In genomic region chr14:23094666-23095195, GRCh38 we compare ENCODE assay signal across 1 cellular context.
TF ChIP-seq lines count a peak whose summit lies in the region.

TSS of gene ACIN1 (minus strand) at chr14:23095136. CDS start at chr14:23095112, 24 bp downstream.

TF ChIP-seq in HepG2, 621 proteins besides CTCF, POLR2A, EP300 and RAD21 (continued from another document and continues in another):
- TF ChIP-seq ZBTB25 (CRISPR knock-in tag; IDR thresholded peaks at IDR 0.05) (peak; percentile 51; the same call in 1 of the 2 replicates), BATF2 (CRISPR knock-in tag; IDR thresholded peaks at IDR 0.05) (no peak), ZNF564 (CRISPR knock-in tag; IDR thresholded peaks at IDR 0.05) (peak; percentile 81), HOMEZ (CRISPR knock-in tag; IDR thresholded peaks at IDR 0.05; ENCODE audit: low read depth) (no peak), EHMT2 (IDR thresholded peaks at IDR 0.05; ENCODE audit: borderline replicate concordance, low read depth, low read length) (no peak), RFXANK (CRISPR knock-in tag; IDR thresholded peaks at IDR 0.05) (peak; percentile 66; the same call in 1 of the 2 replicates), GTF3A (CRISPR knock-in tag; conservative IDR thresholded peaks at IDR 0.05) (peak; percentile 99), HNF1B (CRISPR knock-in tag; IDR thresholded peaks at IDR 0.05) (peak; percentile 72; the same call in 1 of the 2 replicates), SMYD3 (CRISPR knock-in tag; IDR thresholded peaks at IDR 0.05) (0 out of 2 replicates have a peak, but pooled peaks have one; percentile 34), ZNF251 (CRISPR knock-in tag; IDR thresholded peaks at IDR 0.05) (peak; percentile 99), JDP2 (CRISPR knock-in tag; IDR thresholded peaks at IDR 0.05; ENCODE audit: borderline replicate concordance) (no peak), SOX13 (IDR thresholded peaks at IDR 0.05) (no peak; the same call in 1 of the 2 replicates), SOX13 (CRISPR knock-in tag; conservative IDR thresholded peaks at IDR 0.05 in 1 of 2, IDR thresholded peaks at IDR 0.05 in 1 of 2) (peak in 1 of 2 experiments; percentile 64), ZNF576 (CRISPR knock-in tag; IDR thresholded peaks at IDR 0.05) (peak; percentile 93; the same call in 1 of the 2 replicates), KDM6A (CRISPR knock-in tag; IDR thresholded peaks at IDR 0.05; ENCODE audit: low read depth) (no peak), ZNF703 (CRISPR knock-in tag; IDR thresholded peaks at IDR 0.05; ENCODE audit: borderline replicate concordance) (no peak; the same call in 1 of the 2 replicates), ZNF777 (CRISPR knock-in tag; IDR thresholded peaks at IDR 0.05) (peak; percentile 97), THAP9 (CRISPR knock-in tag; IDR thresholded peaks at IDR 0.05; ENCODE audit: borderline replicate concordance) (peak; percentile 99), ZBTB38 (CRISPR knock-in tag; IDR thresholded peaks at IDR 0.05) (peak; percentile 97), IRF9 (CRISPR knock-in tag; IDR thresholded peaks at IDR 0.05; ENCODE audit: borderline replicate concordance) (peak; percentile 100), IRF2 (CRISPR knock-in tag; IDR thresholded peaks at IDR 0.05) (peak; percentile 27), ZNF629 (CRISPR knock-in tag; conservative IDR thresholded peaks at IDR 0.05) (peak; percentile 62), REPIN1 (CRISPR knock-in tag; IDR thresholded peaks at IDR 0.05; ENCODE audit: borderline replicate concordance, low read depth) (peak; percentile 95), USF2 (IDR thresholded peaks at IDR 0.05; ENCODE audit: low read depth, low read length) (no peak), USF2 (CRISPR knock-in tag; IDR thresholded peaks at IDR 0.05; ENCODE audit: borderline replicate concordance) (no peak), CCAR2 (optimal IDR thresholded peaks at IDR 0.05; ENCODE audit: low read depth, low read length) (no peak), ZBTB44 (CRISPR knock-in tag; IDR thresholded peaks at IDR 0.05) (peak; percentile 87; the same call in 1 of the 2 replicates), TOE1 (CRISPR knock-in tag; IDR thresholded peaks at IDR 0.05) (peak; percentile 18; the same call in 1 of the 2 replicates), ZBTB10 (CRISPR knock-in tag; IDR thresholded peaks at IDR 0.05; ENCODE audit: borderline replicate concordance) (peak; percentile 85; the same call in 1 of the 2 replicates), BCL6 (CRISPR knock-in tag; IDR thresholded peaks at IDR 0.05) (peak; percentile 72; the same call in 1 of the 2 replicates), GRHL1 (CRISPR knock-in tag; conservative IDR thresholded peaks at IDR 0.05) (no peak), ZNF333 (CRISPR knock-in tag; IDR thresholded peaks at IDR 0.05; ENCODE audit: borderline replicate concordance) (peak; percentile 99), ZNF329 (CRISPR knock-in tag; IDR thresholded peaks at IDR 0.05; ENCODE audit: low read depth) (0 out of 2 replicates have a peak, but pooled peaks have one; percentile 86), SIX4 (CRISPR knock-in tag; IDR thresholded peaks at IDR 0.05) (peak; percentile 62; the same call in 1 of the 2 replicates), NFYB (CRISPR knock-in tag; IDR thresholded peaks at IDR 0.05) (no peak), ATF1 (CRISPR knock-in tag; IDR thresholded peaks at IDR 0.05) (no peak), ZNF362 (CRISPR knock-in tag; IDR thresholded peaks at IDR 0.05; ENCODE audit: borderline replicate concordance) (peak; percentile 86), ZNF766 (CRISPR knock-in tag; IDR thresholded peaks at IDR 0.05; ENCODE audit: borderline replicate concordance) (peak; percentile 96), MXD4 (CRISPR knock-in tag; IDR thresholded peaks at IDR 0.05) (peak; percentile 83)
